Comparison of ENCODE assay signal across 14 cellular contexts in genomic region chr14:99067141-99067920, GRCh38.
"Had no signal": no experiment of that assay in that cellular context is flagged by ENCODE, and none has a peak within 500 bp of the region (broad histone marks: within the 10 kb centered on the region; RNA-seq: fewer than 3 reads in every experiment).

No MANE protein-coding gene starts in this region.

- H3K4me3 ChIP-seq: adrenal gland, left lung, testis had no signal

- H3K27me3 ChIP-seq: adrenal gland, testis had no signal

- H3K27ac ChIP-seq: adrenal gland, left lung, testis, WERI-Rb-1 had no signal

- H3K36me3 ChIP-seq: adrenal gland, left lung, WERI-Rb-1 had no signal

- H3K4me1 ChIP-seq: adrenal gland, left lung, testis had no signal

- DNase-seq: activated CD4-positive, alpha-beta T cell treated with anti-CD3 and anti-CD28 coated beads for 1 hour; activated gamma-delta T cell treated with Interleukin-2 at 50 U/mL for 16 hours; activated T-cell treated with anti-CD3 and anti-CD28 coated beads for 4 hours; effector memory CD8-positive, alpha-beta T cell; hypothalamus; left lung; natural killer cell; nucleus accumbens; stimulated activated naive CD8-positive, alpha-beta T cell treated with anti-CD3 and anti-CD28 coated beads, Interleukin-15, amount 100 ng/mL, for 72 hours; SW 1271; T-helper 2 cell; testis; WERI-Rb-1 had no signal

- ATAC-seq: effector memory CD8-positive, alpha-beta T cell; left lung; stimulated activated naive CD8-positive, alpha-beta T cell treated with anti-CD3 and anti-CD28 coated beads, Interleukin-15, amount 100 ng/mL, for 72 hours had no signal

- H3K9me3 ChIP-seq: adrenal gland, testis had no signal
